8 cellular contexts compared by ENCODE assay signal in genomic region chrX:13734278-13735172, GRCh38. TPM values are rescaled to one million over a fixed set of nuclear protein-coding genes. Genes with fewer than 3 reads are reported as not detected.
DNase-seq lines count a peak whose midpoint lies in the region; ATAC-seq and TF ChIP-seq lines count a peak whose summit lies in the region.

Gene OFD1, plus strand, starts transcription at chrX:13734748. Its CDS starts 324 bp downstream, at chrX:13735072.
Gene TRAPPC2, minus strand, starts transcription at chrX:13734620. Its CDS starts 14,657 bp downstream, at chrX:13719963.

- H3K4me3 Mint-ChIP-seq in T-helper 17 cell: peak within 1 kb of the TSS; percentile 95
- peak within 1 kb of the TSS; percentile 90 for H3K4me3 Mint-ChIP-seq in progenitor cell of endocrine pancreas (ENCODE audit: low read depth)

- TF ChIP-seq CTCF in left ventricle myocardium inferior (IDR thresholded peaks at IDR 0.05; ENCODE audit: borderline replicate concordance) (no peak), progenitor cell of endocrine pancreas (IDR thresholded peaks at IDR 0.05; ENCODE audit: unreplicated experiment) (peak; percentile 11)

- H3K4me1 ChIP-seq in left ventricle myocardium inferior: peaks cover 46% of the 10 kb centered on the region

- DNase-seq in NCI-H1694 treated with DMSO at 0.1 percent for 48 hours (lab: John Stamatoyannopoulos, UW) (peak; percentile 52), T-helper 17 cell (peak; percentile 75 to 83 (median 80)), amygdala (lab: John Stamatoyannopoulos, UW) (peak in 55 of 56 donors; percentile 29 to 92 (median 77)), left ventricle myocardium inferior (peak; percentile 86), progenitor cell of endocrine pancreas (ENCODE audit: low spot score, unreplicated experiment) (peak; percentile 68), ureter (ENCODE audit: low spot score) (peak; percentile 94)

- no peaks in the 10 kb centered on the region for H3K36me3 ChIP-seq in left ventricle myocardium inferior

- H3K27me3 Mint-ChIP-seq in T-helper 17 cell: no peaks in the 10 kb centered on the region
- H3K27me3 Mint-ChIP-seq in progenitor cell of endocrine pancreas: no peaks in the 10 kb centered on the region

- H3K27ac ChIP-seq in left ventricle myocardium inferior (replicated peaks): peak within 1 kb of the TSS; percentile 91

- H3K27ac Mint-ChIP-seq in T-helper 17 cell (peak within 1 kb of the TSS; percentile 97), progenitor cell of endocrine pancreas (peak within 1 kb of the TSS; percentile 100)

- peak; percentile 70 for TF ChIP-seq POLR2A in GM15510 (IDR thresholded peaks at IDR 0.05; ENCODE audit: borderline replicate concordance, extremely low read depth, insufficient read length)

- H3K9me3 ChIP-seq in T-helper 17 cell (ENCODE audit: control insufficient read depth, low read length, poor library complexity, severe bottlenecking): no peaks in the 10 kb centered on the region
- no peaks in the 10 kb centered on the region for H3K9me3 ChIP-seq in left ventricle myocardium inferior (replicated peaks)

- ATAC-seq in HG02885 (IDR thresholded peaks at IDR 0.05; ENCODE audit: poor library complexity, unreplicated experiment) (peak; percentile 94), T-helper 17 cell (peak; percentile 88)

- intact Hi-C loops in left ventricle myocardium inferior (cut with micrococcal nuclease): no loop called here

- no peaks in the 10 kb centered on the region for H3K27me3 ChIP-seq in left ventricle myocardium inferior (ENCODE audit: low read depth)

- H3K4me1 Mint-ChIP-seq in T-helper 17 cell (peaks cover 31% of the 10 kb centered on the region), progenitor cell of endocrine pancreas (ENCODE audit: low read depth) (peaks cover 24% of the 10 kb centered on the region)

- peak within 1 kb of the TSS; percentile 85 for H3K4me3 ChIP-seq in left ventricle myocardium inferior

- H3K36me3 Mint-ChIP-seq in T-helper 17 cell (ENCODE audit: low read depth): peaks cover 10% of the 10 kb centered on the region
- peaks cover 19% of the 10 kb centered on the region for H3K36me3 Mint-ChIP-seq in progenitor cell of endocrine pancreas (ENCODE audit: insufficient read depth)

- H3K9me3 Mint-ChIP-seq in progenitor cell of endocrine pancreas (ENCODE audit: low read depth): peaks cover 12% of the 10 kb centered on the region

RNA-seq across cellular contexts. Expression of gene OFD1, which starts in this region (rescaled TPM):
- total RNA-seq in T-helper 17 cell: 10 to 100 TPM; 54.7 to 72.1 TPM
- total RNA-seq in left ventricle myocardium inferior: 10.6 TPM
- 58.5 and 65.4 TPM in 2 replicates for total RNA-seq in progenitor cell of endocrine pancreas
- total RNA-seq in ureter: 40.7 TPM

RNA-seq across cellular contexts. Expression of gene TRAPPC2, which starts in this region (rescaled TPM):
- total RNA-seq in T-helper 17 cell (10 to 100 TPM; 31.9 to 35.8 TPM), left ventricle myocardium inferior (7.2 TPM), progenitor cell of endocrine pancreas (22.6 and 23.4 TPM in 2 replicates), ureter (17.4 TPM)

Comparison
In these comparisons a context has a peak if more than half of its experiments do, and no peak if none do; other contexts are left out.
1. Peak in every context shown above with its lines: DNase-seq, ATAC-seq, H3K4me3 ChIP-seq and H3K27ac ChIP-seq.